Comparison of ENCODE assay signal across 8 cellular contexts in genomic region chr1:212218911-212219310, GRCh38.
DNase-seq lines count a peak whose midpoint lies in the region; ATAC-seq and TF ChIP-seq lines count a peak whose summit lies in the region.

No MANE protein-coding gene starts in this region.

- DNase-seq in AG09319 (ENCODE audit: extremely low read depth, low read depth): peak; percentile 80
- peak; percentile 94 for DNase-seq in astrocyte of the cerebellum (ENCODE audit: low read depth)
- DNase-seq in NCI-H510A treated with DMSO at 0.1 percent for 48 hours (lab: John Stamatoyannopoulos, UW): no peak
- DNase-seq in substantia nigra (lab: John Stamatoyannopoulos, UW): no peak
- no peak for DNase-seq in hippocampal formation (lab: John Stamatoyannopoulos, UW)

- in situ Hi-C loops in astrocyte of the cerebellum (cut with HindIII; ENCODE audit: low sequenced_read_pairs): no loop called here

- H3K4me3 ChIP-seq in astrocyte of the cerebellum (ENCODE audit: low read depth, low read length) (no peak overlapping the region), subcutaneous abdominal adipose tissue (ENCODE audit: low read depth in 1 of 5, low read length in 5 of 5) (no peak overlapping the region)

- H3K36me3 ChIP-seq in subcutaneous abdominal adipose tissue (ENCODE audit: control insufficient read depth in 5 of 5, insufficient read depth in 5 of 5, low read length in 5 of 5): no peaks in the 10 kb centered on the region

- TF ChIP-seq CTCF in AG09319 (IDR thresholded peaks at IDR 0.05; ENCODE audit: low read depth, low read length) (no peak), astrocyte of the cerebellum (IDR thresholded peaks at IDR 0.05; ENCODE audit: low read depth, low read length, missing control alignments) (no peak)

- ATAC-seq in GM19043 (IDR thresholded peaks at IDR 0.05; ENCODE audit: low read depth, unreplicated experiment) (peak; percentile 95), HG03135 (IDR thresholded peaks at IDR 0.05; ENCODE audit: unreplicated experiment) (peak; percentile 95)

- H3K9ac ChIP-seq in subcutaneous abdominal adipose tissue (ENCODE audit: low read length in 5 of 5): peak overlapping the region in 1 of 5 donors; percentile 43

- no peaks in the 10 kb centered on the region for H3K9me3 ChIP-seq in subcutaneous abdominal adipose tissue (ENCODE audit: control insufficient read depth in 5 of 5, low read length in 5 of 5)

- H3K27me3 ChIP-seq in subcutaneous abdominal adipose tissue (ENCODE audit: control insufficient read depth in 5 of 5, insufficient read depth in 4 of 5, low read length in 5 of 5): no peaks in the 10 kb centered on the region

- H3K27ac ChIP-seq in subcutaneous abdominal adipose tissue (ENCODE audit: low read depth, low read length) (peak overlapping the region; percentile 68), substantia nigra (ENCODE audit: low read depth, low read length, poor library complexity, severe bottlenecking) (no peak overlapping the region)

- H3K4me1 ChIP-seq in subcutaneous abdominal adipose tissue (ENCODE audit: control insufficient read depth in 5 of 5, insufficient read depth in 5 of 5, low read length in 5 of 5): peaks cover 7 to 27% (median 23%) of the 10 kb centered on the region in 5 donors

Comparison
In these comparisons a context has a peak if more than half of its experiments do, and no peak if none do; other contexts are left out.
1. DNase-seq: peak in AG09319 (single experiment) and astrocyte of the cerebellum (single experiment); none in NCI-H510A treated with DMSO at 0.1 percent for 48 hours (single experiment), substantia nigra (0 of 49) and hippocampal formation (0 of 2).